ENCODE assay signal across 8 cellular contexts in the genomic region with DNA sequence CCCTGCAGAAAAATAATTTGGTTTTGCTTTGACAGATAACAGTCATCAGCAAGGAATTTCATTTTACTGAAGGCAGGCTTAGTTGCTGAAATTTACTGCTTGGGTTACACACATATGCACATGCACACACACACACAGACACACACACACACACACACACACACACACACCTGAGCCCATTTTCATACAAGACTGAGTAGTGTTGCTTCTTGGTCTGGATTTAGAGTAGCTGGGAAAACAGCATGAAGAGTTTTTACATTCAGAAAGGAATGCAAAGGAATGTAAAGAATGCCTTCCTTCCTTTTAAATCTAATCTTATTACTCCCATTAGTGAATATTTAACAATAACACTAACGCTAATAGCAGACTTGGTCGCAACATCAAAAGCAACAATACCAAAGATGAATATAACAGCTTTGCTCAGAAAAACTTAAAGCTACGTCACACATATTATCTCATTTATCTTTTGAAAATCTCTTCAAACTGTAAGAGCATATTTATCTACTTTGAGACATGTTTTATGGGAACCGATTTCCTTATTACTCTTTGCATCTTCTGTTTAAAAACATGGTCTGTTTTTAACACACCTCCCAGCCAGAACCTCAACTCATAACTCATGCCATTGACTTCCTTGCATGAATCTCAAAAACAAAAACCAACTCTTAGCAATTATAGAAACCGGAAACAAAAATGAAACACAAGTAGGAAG. TPM values are rescaled to one million over a fixed set of nuclear protein-coding genes. Genes with fewer than 3 reads are reported as not detected.
A peak's percentile ranks its signal among the peaks of the same experiment; 100 is the strongest.
DNase-seq lines count a peak whose midpoint lies in the region; ATAC-seq, FAIRE-seq and TF ChIP-seq lines count a peak whose summit lies in the region.

No MANE protein-coding gene starts in this region.

- H3K27ac Mint-ChIP-seq in natural killer cell treated with Interleukin-12 subunit alpha and Interleukin-12 subunit beta and Interleukin-15 and Interleukin-18, amount 100 ng/mL, for 72 hours, result peak overlapping the region; percentile 72 to 91

- no peaks in the 10 kb centered on the region for H3K9me3 ChIP-seq in ascending aorta

- DNase-seq in GM18507 (ENCODE audit: extremely low spot score, insufficient read length, low read depth) (no peak), ascending aorta (ENCODE audit: low spot score in 2 of 2) (no peak), NCI-H1105 treated with DMSO at 0.1 percent for 48 hours (lab: John Stamatoyannopoulos, UW) (no peak)
- no peak for DNase-seq in natural killer cell treated with Interleukin-12 subunit alpha and Interleukin-12 subunit beta and Interleukin-15 and Interleukin-18, amount 100 ng/mL, for 72 hours (ENCODE audit: low spot score)
- no peak for DNase-seq in activated effector memory CD4-positive, alpha-beta T cell treated with anti-CD3 and anti-CD28 coated beads, Interleukin-2, amount 50 U/mL, for 16 hours

- no peaks in the 10 kb centered on the region for H3K9me3 Mint-ChIP-seq in natural killer cell treated with Interleukin-12 subunit alpha and Interleukin-12 subunit beta and Interleukin-15 and Interleukin-18, amount 100 ng/mL, for 72 hours

- peak; percentile 82 for FAIRE-seq in GM18507 (lab: Jason Lieb, UNC)

- TF ChIP-seq CTCF in ascending aorta (IDR thresholded peaks at IDR 0.05), result no peak

- no peak overlapping the region for H3K4me3 ChIP-seq in ascending aorta

- intact Hi-C loops in ascending aorta (cut with DNase I), result no loop called here

- peak overlapping the region; percentile 5 to 78 for H3K27ac ChIP-seq in ascending aorta

- H3K36me3 Mint-ChIP-seq in natural killer cell treated with Interleukin-12 subunit alpha and Interleukin-12 subunit beta and Interleukin-15 and Interleukin-18, amount 100 ng/mL, for 72 hours, result peaks cover 8% of the 10 kb centered on the region

- no peaks in the 10 kb centered on the region for H3K27me3 ChIP-seq in ascending aorta

- H3K4me1 Mint-ChIP-seq in natural killer cell treated with Interleukin-12 subunit alpha and Interleukin-12 subunit beta and Interleukin-15 and Interleukin-18, amount 100 ng/mL, for 72 hours (ENCODE audit: low read depth in 2 of 2), result peaks cover 64% of the 10 kb centered on the region in 2 donors

- H3K36me3 ChIP-seq in ascending aorta, result peaks cover 0 to 4% of the 10 kb centered on the region in 2 donors

- no peaks in the 10 kb centered on the region for H3K27me3 Mint-ChIP-seq in natural killer cell treated with Interleukin-12 subunit alpha and Interleukin-12 subunit beta and Interleukin-15 and Interleukin-18, amount 100 ng/mL, for 72 hours

- H3K4me1 ChIP-seq in ascending aorta, result peaks cover 9 to 38% of the 10 kb centered on the region in 2 donors

- ATAC-seq in HG03460 (IDR thresholded peaks at IDR 0.05; ENCODE audit: unreplicated experiment), result peak; percentile 30
- ATAC-seq in natural killer cell treated with Interleukin-12 subunit alpha and Interleukin-12 subunit beta and Interleukin-15 and Interleukin-18, amount 100 ng/mL, for 72 hours, result no peak
- ATAC-seq in HG02610 (IDR thresholded peaks at IDR 0.05; ENCODE audit: unreplicated experiment), result no peak
- no peak for ATAC-seq in HG03025 (IDR thresholded peaks at IDR 0.05; ENCODE audit: low FRiP score, unreplicated experiment)

- peak overlapping the region; percentile 55 for H3K4me3 Mint-ChIP-seq in natural killer cell treated with Interleukin-12 subunit alpha and Interleukin-12 subunit beta and Interleukin-15 and Interleukin-18, amount 100 ng/mL, for 72 hours

RNA-seq across cellular contexts. Expression of gene RFTN1, which starts 32.5 kb away (rescaled TPM):
- 72.6 TPM for total RNA-seq in ascending aorta
- total RNA-seq in natural killer cell treated with Interleukin-12 subunit alpha and Interleukin-12 subunit beta and Interleukin-15 and Interleukin-18, amount 100 ng/mL, for 72 hours, result 100 to 1,000 TPM; 194 to 201 TPM
